8 cellular contexts compared by ENCODE assay signal in genomic region chr1:167803358-167804217, GRCh38.
DNase-seq lines count a peak whose midpoint lies in the region; ATAC-seq, FAIRE-seq and TF ChIP-seq lines count a peak whose summit lies in the region.

No MANE protein-coding gene starts in this region.

- peak overlapping the region; percentile 85 for H3K27ac Mint-ChIP-seq in T-helper 17 cell

- peak; percentile 88 for ATAC-seq in GM18511 (IDR thresholded peaks at IDR 0.05; ENCODE audit: unreplicated experiment)
- ATAC-seq in HG03025 (IDR thresholded peaks at IDR 0.05; ENCODE audit: low FRiP score, unreplicated experiment) = peak; percentile 84
- peak; percentile 91 for ATAC-seq in T-helper 17 cell
- ATAC-seq in right cardiac atrium = peak; percentile 94 to 96

- no peak overlapping the region for H3K27ac ChIP-seq in right cardiac atrium (ENCODE audit: low read length)
- no peak overlapping the region for H3K27ac ChIP-seq in sigmoid colon

- TF ChIP-seq POLR2A in sigmoid colon (IDR thresholded peaks at IDR 0.05) = no peak

- no peaks in the 10 kb centered on the region for H3K27me3 Mint-ChIP-seq in T-helper 17 cell

- intact Hi-C loops in right cardiac atrium (cut with DNase I) = loop anchor here in 2 of 4 donors (5.0 to 10.0 kb wide), 2 partner anchors 81 to 199 kb away; partner anchors contain the start of gene MPZL1 (in 2 of the 2)
- intact Hi-C loops in sigmoid colon (cut with DNase I) = loop anchor here (2.0 kb wide), 1 partner anchor 81 kb away; no protein-coding TSS in a partner anchor

- peak overlapping the region; percentile 19 for H3K4me3 Mint-ChIP-seq in T-helper 17 cell

- FAIRE-seq in A204.1 (lab: Jason Lieb, UNC) = peak; percentile 47

- H3K4me3 ChIP-seq in right cardiac atrium (ENCODE audit: low read length) = no peak overlapping the region
- no peak overlapping the region for H3K4me3 ChIP-seq in sigmoid colon

- no peaks in the 10 kb centered on the region for H3K36me3 Mint-ChIP-seq in T-helper 17 cell (ENCODE audit: low read depth)

- 10% methylated on average over 12 of the region's 12 CpGs for WGBS in right cardiac atrium
- 9 to 11% methylated on average over 12 of the region's 12 CpGs for WGBS in sigmoid colon, 2 donors

- H3K9me3 ChIP-seq in T-helper 17 cell (ENCODE audit: control insufficient read depth, low read length, poor library complexity, severe bottlenecking) (no peaks in the 10 kb centered on the region), right cardiac atrium (ENCODE audit: control insufficient read depth, low read length) (no peaks in the 10 kb centered on the region), sigmoid colon (no peaks in the 10 kb centered on the region)

- H3K36me3 ChIP-seq in sigmoid colon = no peaks in the 10 kb centered on the region

- no peak for TF ChIP-seq EP300 in sigmoid colon (IDR thresholded peaks at IDR 0.05)

- H3K27me3 ChIP-seq in right cardiac atrium (ENCODE audit: control insufficient read depth, insufficient read depth) (no peaks in the 10 kb centered on the region), sigmoid colon (no peaks in the 10 kb centered on the region)

- peak; percentile 73 to 92 (median 88) for TF ChIP-seq CTCF in sigmoid colon (IDR thresholded peaks at IDR 0.05)

- H3K4me1 Mint-ChIP-seq in T-helper 17 cell = peaks cover 23% of the 10 kb centered on the region

- DNase-seq in NCI-H187 treated with DMSO at 0.1 percent for 48 hours (lab: John Stamatoyannopoulos, UW) = peak; percentile 81
- peak; percentile 66 to 74 (median 67) for DNase-seq in T-helper 17 cell
- DNase-seq in amniotic stem cell (lab: John Stamatoyannopoulos, UW) = peak; percentile 93
- peak; percentile 94 to 96 (median 95) for DNase-seq in right cardiac atrium
- peak; percentile 96 for DNase-seq in sigmoid colon

- H3K4me1 ChIP-seq in right cardiac atrium (ENCODE audit: control insufficient read depth, insufficient read depth, low read length) (no peaks in the 10 kb centered on the region), sigmoid colon (peaks cover 0 to 6% (median 0%) of the 10 kb centered on the region in 4 donors)
